ENCODE assay signal across 8 cellular contexts in genomic region chr4:38160487-38161207, GRCh38.
DNase-seq lines count a peak whose midpoint lies in the region; ATAC-seq and TF ChIP-seq lines count a peak whose summit lies in the region.

No MANE protein-coding gene starts in this region.

- H3K4me1 ChIP-seq in PC-9 (replicated peaks; ENCODE audit: insufficient read depth): peaks cover 71% of the 10 kb centered on the region
- peaks cover 26% of the 10 kb centered on the region for H3K4me1 ChIP-seq in adipocyte (ENCODE audit: control insufficient read depth, insufficient read depth, low read length)
- peaks cover 10% of the 10 kb centered on the region for H3K4me1 ChIP-seq in iPS-18a (ENCODE audit: control insufficient read depth, low read depth, low read length)

- H3K9me3 ChIP-seq in PC-9 (ENCODE audit: insufficient read depth, low read depth): peaks cover 11% of the 10 kb centered on the region
- peaks cover 5% of the 10 kb centered on the region for H3K9me3 ChIP-seq in adipocyte (ENCODE audit: control insufficient read depth, low read length)
- peaks cover 6% of the 10 kb centered on the region for H3K9me3 ChIP-seq in iPS-18a (ENCODE audit: control insufficient read depth, low read depth, low read length)

- TF ChIP-seq CTCF in GM20000 (IDR thresholded peaks at IDR 0.05; ENCODE audit: extremely low read depth, missing control alignments) (no peak), PC-9 (conservative IDR thresholded peaks at IDR 0.05) (no peak)

- no peaks in the 10 kb centered on the region for H4K20me1 ChIP-seq in PC-9 (ENCODE audit: insufficient read depth)

- intact Hi-C loops in PC-9 (cut with micrococcal nuclease; ENCODE audit: unreplicated experiment): loop anchor here (2.0 to 5.0 kb wide), 5 partner anchors 42 to 882 kb away; partner anchors contain the start of gene TLR6

- CTCF ChIA-PET in PC-9 (lab: Charles Lee): interaction anchor here (0.6 to 0.7 kb wide), 2 partner anchors 211 to 712 kb away, joined by 3 read pairs; no protein-coding TSS in a partner anchor

- no peaks in the 10 kb centered on the region for H3K79me2 ChIP-seq in PC-9 (ENCODE audit: low read depth)

- H3K27ac ChIP-seq in PC-9: peak overlapping the region; percentile 96
- peak overlapping the region; percentile 68 for H3K27ac ChIP-seq in iPS-18a (ENCODE audit: low read length)

- H3K4me3 ChIP-seq in PC-9: peak overlapping the region; percentile 4; the same call in 1 of the 2 replicates
- peak overlapping the region; percentile 26 for H3K4me3 ChIP-seq in adipocyte (ENCODE audit: low read length)
- no peak overlapping the region for H3K4me3 ChIP-seq in iPS-18a (ENCODE audit: low read length)

- H3K27me3 ChIP-seq in PC-9 (ENCODE audit: insufficient read depth, low read depth): no peaks in the 10 kb centered on the region
- no peaks in the 10 kb centered on the region for H3K27me3 ChIP-seq in adipocyte (replicated peaks; ENCODE audit: control insufficient read depth, insufficient read depth, low read length)
- no peaks in the 10 kb centered on the region for H3K27me3 ChIP-seq in iPS-18a (ENCODE audit: control insufficient read depth, insufficient read depth, low read length)

- no peak overlapping the region for H2AFZ ChIP-seq in PC-9

- peak; percentile 74 for DNase-seq in Caki2 (ENCODE audit: low read depth)
- peak; percentile 81 for DNase-seq in GM20000 (ENCODE audit: low spot score)
- peak; percentile 63 to 96 for DNase-seq in PC-9
- DNase-seq in adipocyte (ENCODE audit: low read depth): peak; percentile 94
- peak; percentile 27 to 49 (median 29) for DNase-seq in stimulated activated CD4-positive, alpha-beta T cell treated with anti-CD3 and anti-CD28 coated beads, TNF-alpha, amount 100 ng/mL, for 48 hours (ENCODE audit: low read depth in 3 of 3)
- DNase-seq in SK-N-DZ (ENCODE audit: low spot score): no peak

- peaks cover 64% of the 10 kb centered on the region for H3F3A ChIP-seq in PC-9 (ENCODE audit: insufficient read depth, low read depth)

- no peaks in the 10 kb centered on the region for H3K9me2 ChIP-seq in PC-9 (ENCODE audit: insufficient read depth)

- in situ Hi-C loops in Caki2 (cut with HindIII; ENCODE audit: low pct_unique_long_range_greater_than_20kb, low sequenced_read_pairs): no loop called here

- H3K4me2 ChIP-seq in PC-9: peak overlapping the region; percentile 59

- TSS peak; percentile 59 for BruUV-seq in PC-9 (replicated peaks; lab: Mats Ljungman, UMichigan)

- POLR2A ChIA-PET in PC-9 (lab: Charles Lee; ENCODE audit: unreplicated experiment): interaction anchor here (0.5 to 0.6 kb wide), 3 partner anchors 8 to 710 kb away, joined by 3 to 12 read pairs (median 9); no protein-coding TSS in a partner anchor

- H3K9ac ChIP-seq in adipocyte (ENCODE audit: low read length) (peak overlapping the region; percentile 61), iPS-18a (ENCODE audit: low read length) (peak overlapping the region; percentile 25)

- no peaks in the 10 kb centered on the region for H3K36me3 ChIP-seq in PC-9 (ENCODE audit: low read depth)
- H3K36me3 ChIP-seq in adipocyte (ENCODE audit: control insufficient read depth, insufficient read depth, low read length, severe bottlenecking): no peaks in the 10 kb centered on the region
- H3K36me3 ChIP-seq in iPS-18a (ENCODE audit: control insufficient read depth, low read depth, low read length): no peaks in the 10 kb centered on the region

- ATAC-seq in HG03521 (IDR thresholded peaks at IDR 0.05; ENCODE audit: unreplicated experiment): peak; percentile 91
